ENCODE assay signal across 15 cellular contexts in the genomic region with DNA sequence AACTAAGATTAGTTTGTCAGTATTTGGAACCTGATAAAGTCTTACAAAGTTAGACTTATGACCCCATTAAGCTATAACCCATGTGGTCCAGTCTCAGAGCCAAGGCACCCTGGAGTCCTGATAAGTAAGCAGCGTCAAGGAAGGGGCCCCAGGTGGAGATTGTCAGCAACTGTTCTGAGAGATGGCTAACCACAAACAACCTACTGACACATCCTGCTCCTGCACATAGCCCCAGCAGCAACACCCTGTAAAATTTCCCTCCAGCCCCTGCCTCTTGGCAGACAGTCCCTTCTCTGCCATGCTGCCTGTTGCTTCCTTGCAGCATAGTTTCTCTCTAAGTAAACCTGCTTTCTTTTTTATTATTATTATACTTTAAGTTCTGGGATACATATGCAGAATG.
A peak's percentile ranks its signal among the peaks of the same experiment; 100 is the strongest.
DNase-seq lines count a peak whose midpoint lies in the region; ATAC-seq and TF ChIP-seq lines count a peak whose summit lies in the region.
"Had no signal": no experiment of that assay in that cellular context is flagged by ENCODE, and none has a peak within 500 bp of the region (broad histone marks: within the 10 kb centered on the region; RNA-seq: fewer than 3 reads in every experiment).

No MANE protein-coding gene starts in this region.

- no peak overlapping the region for H3K27ac Mint-ChIP-seq in activated T-helper 17 cell treated with anti-CD3 and anti-CD28 coated beads, Interleukin-2, amount 50 U/mL, for 72 hours
- H3K27ac Mint-ChIP-seq in glutamatergic neuron (ENCODE audit: unreplicated experiment) = no peak overlapping the region
- H3K27ac Mint-ChIP-seq: effector memory CD8-positive, alpha-beta T cell; progenitor cell of endocrine pancreas had no signal

- peaks cover 4% of the 10 kb centered on the region for H3K27me3 Mint-ChIP-seq in activated T-helper 17 cell treated with anti-CD3 and anti-CD28 coated beads, Interleukin-2, amount 50 U/mL, for 72 hours
- H3K27me3 Mint-ChIP-seq in glutamatergic neuron (ENCODE audit: unreplicated experiment) = peaks cover 2% of the 10 kb centered on the region

- DNase-seq in GM12865 (ENCODE audit: low read depth) (peak; percentile 66), GM10266 (ENCODE audit: extremely low spot score) (no peak), glutamatergic neuron (no peak)
- DNase-seq: activated T-cell treated with anti-CD3 and anti-CD28 coated beads, Interleukin-2, amount 50 U/mL, for 4 hours; brain microvascular endothelial cell; effector memory CD8-positive, alpha-beta T cell; kidney; NCI-H510A treated with DMSO at 0.1 percent for 48 hours; stimulated activated naive CD4-positive, alpha-beta T cell had no signal

- no peaks in the 10 kb centered on the region for H3K36me3 Mint-ChIP-seq in activated T-helper 17 cell treated with anti-CD3 and anti-CD28 coated beads, Interleukin-2, amount 50 U/mL, for 72 hours (ENCODE audit: low read depth)
- H3K36me3 Mint-ChIP-seq in glutamatergic neuron (ENCODE audit: unreplicated experiment) = no peaks in the 10 kb centered on the region

- TF ChIP-seq CTCF in GM12865 (IDR thresholded peaks at IDR 0.05; ENCODE audit: insufficient read depth, low read depth, low read length, missing control alignments) (no peak), GM10266 (IDR thresholded peaks at IDR 0.05; ENCODE audit: control insufficient read depth, insufficient read depth, low read depth, missing control alignments) (no peak), glutamatergic neuron (IDR thresholded peaks at IDR 0.05; ENCODE audit: partially characterized antibody, unreplicated experiment) (no peak)

- H3K4me1 Mint-ChIP-seq in activated T-helper 17 cell treated with anti-CD3 and anti-CD28 coated beads, Interleukin-2, amount 50 U/mL, for 72 hours = no peaks in the 10 kb centered on the region
- H3K4me1 Mint-ChIP-seq in glutamatergic neuron (ENCODE audit: low read depth, unreplicated experiment) = peaks cover 15% of the 10 kb centered on the region

- H3K4me3 Mint-ChIP-seq in activated T-helper 17 cell treated with anti-CD3 and anti-CD28 coated beads, Interleukin-2, amount 50 U/mL, for 72 hours = no peak overlapping the region
- no peak overlapping the region for H3K4me3 Mint-ChIP-seq in glutamatergic neuron (ENCODE audit: unreplicated experiment)
- H3K4me3 Mint-ChIP-seq: activated T-cell treated with anti-CD3 and anti-CD28 coated beads, Interleukin-2, amount 50 U/mL, for 4 hours; effector memory CD8-positive, alpha-beta T cell had no signal

- H3K4me3 ChIP-seq in GM12865 (ENCODE audit: low read depth, low read length) = no peak overlapping the region

- ATAC-seq in GM19043 (IDR thresholded peaks at IDR 0.05; ENCODE audit: low read depth, unreplicated experiment) = peak; percentile 82
- ATAC-seq in HG03103 (IDR thresholded peaks at IDR 0.05; ENCODE audit: low read depth, unreplicated experiment) = peak; percentile 81
- ATAC-seq in activated T-helper 17 cell treated with anti-CD3 and anti-CD28 coated beads, Interleukin-2, amount 50 U/mL, for 72 hours (replicated peaks) = peak; percentile 74
- ATAC-seq in HG02884 (IDR thresholded peaks at IDR 0.05; ENCODE audit: unreplicated experiment) = no peak
- no peak for ATAC-seq in HG03135 (IDR thresholded peaks at IDR 0.05; ENCODE audit: unreplicated experiment)
- ATAC-seq: effector memory CD8-positive, alpha-beta T cell had no signal

- peaks cover 4% of the 10 kb centered on the region for H3K9me3 Mint-ChIP-seq in activated T-helper 17 cell treated with anti-CD3 and anti-CD28 coated beads, Interleukin-2, amount 50 U/mL, for 72 hours
- no peaks in the 10 kb centered on the region for H3K9me3 Mint-ChIP-seq in glutamatergic neuron (ENCODE audit: unreplicated experiment)
- H3K9me3 Mint-ChIP-seq: activated T-cell treated with anti-CD3 and anti-CD28 coated beads, Interleukin-2, amount 50 U/mL, for 4 hours; effector memory CD8-positive, alpha-beta T cell had no signal

Comparison
In these comparisons a context has a peak if more than half of its experiments do, and no peak if none do; other contexts are left out.
1. ATAC-seq: peak in GM19043 (single experiment), HG03103 (single experiment) and activated T-helper 17 cell treated with anti-CD3 and anti-CD28 coated beads, Interleukin-2, amount 50 U/mL, for 72 hours (single experiment); none in HG02884 (single experiment) and HG03135 (single experiment).